15 cellular contexts compared by ENCODE assay signal in genomic region chr22:38223289-38223960, GRCh38. TPM values are rescaled to one million over a fixed set of nuclear protein-coding genes. Genes with fewer than 3 reads are reported as not detected.
DNase-seq lines count a peak whose midpoint lies in the region; ATAC-seq, FAIRE-seq and TF ChIP-seq lines count a peak whose summit lies in the region.
"Had no signal": no experiment of that assay in that cellular context is flagged by ENCODE, and none has a peak within 500 bp of the region (broad histone marks: within the 10 kb centered on the region; RNA-seq: fewer than 3 reads in every experiment).

No MANE protein-coding gene starts in this region.

- H2AFZ ChIP-seq in PC-9, result no peak overlapping the region

- ATAC-seq in foreskin keratinocyte, result no peak
- ATAC-seq in stimulated activated effector memory CD8-positive, alpha-beta T cell treated with anti-CD3 and anti-CD28 coated beads, Interleukin-12 subunit alpha, Interleukin-12 subunit beta, amount 100 ng/mL, for 72 hours, result no peak
- no peak for ATAC-seq in GM21529 (IDR thresholded peaks at IDR 0.05; ENCODE audit: unreplicated experiment)

- no peak overlapping the region for H3K4me3 Mint-ChIP-seq in stimulated activated effector memory CD8-positive, alpha-beta T cell treated with anti-CD3 and anti-CD28 coated beads, Interleukin-12 subunit alpha, Interleukin-12 subunit beta, amount 100 ng/mL, for 72 hours
- H3K4me3 Mint-ChIP-seq: CD4-positive, CD25-positive, alpha-beta regulatory T cell had no signal

- H3K4me3 ChIP-seq in PC-9, result no peak overlapping the region
- H3K4me3 ChIP-seq: esophagus muscularis mucosa had no signal

- no peaks in the 10 kb centered on the region for H3K9me3 Mint-ChIP-seq in stimulated activated effector memory CD8-positive, alpha-beta T cell treated with anti-CD3 and anti-CD28 coated beads, Interleukin-12 subunit alpha, Interleukin-12 subunit beta, amount 100 ng/mL, for 72 hours
- H3K9me3 Mint-ChIP-seq: CD4-positive, CD25-positive, alpha-beta regulatory T cell had no signal

- no peaks in the 10 kb centered on the region for H3K27me3 ChIP-seq in PC-9 (ENCODE audit: insufficient read depth, low read depth)
- H3K27me3 ChIP-seq in foreskin keratinocyte, result no peaks in the 10 kb centered on the region
- H3K27me3 ChIP-seq: esophagus muscularis mucosa had no signal

- H3K36me3 Mint-ChIP-seq in stimulated activated effector memory CD8-positive, alpha-beta T cell treated with anti-CD3 and anti-CD28 coated beads, Interleukin-12 subunit alpha, Interleukin-12 subunit beta, amount 100 ng/mL, for 72 hours, result peaks cover 33% of the 10 kb centered on the region

- H3K27ac ChIP-seq in PC-9 (0 out of 2 replicates have a peak overlapping the region, but pooled peaks have one; percentile 17), foreskin keratinocyte (peak overlapping the region; percentile 8)

- POLR2A ChIA-PET in PC-9 (lab: Charles Lee; ENCODE audit: unreplicated experiment), result no interaction called here

- H3K27ac Mint-ChIP-seq in stimulated activated effector memory CD8-positive, alpha-beta T cell treated with anti-CD3 and anti-CD28 coated beads, Interleukin-12 subunit alpha, Interleukin-12 subunit beta, amount 100 ng/mL, for 72 hours, result peak overlapping the region; percentile 94
- H3K27ac Mint-ChIP-seq: CD4-positive, CD25-positive, alpha-beta regulatory T cell had no signal

- no peaks in the 10 kb centered on the region for H3K9me2 ChIP-seq in PC-9 (ENCODE audit: insufficient read depth)

- H3K79me2 ChIP-seq in PC-9 (ENCODE audit: low read depth), result peaks cover 22% of the 10 kb centered on the region; the same call in 1 of the 2 replicates

- peaks cover 36% of the 10 kb centered on the region for H3K4me1 Mint-ChIP-seq in stimulated activated effector memory CD8-positive, alpha-beta T cell treated with anti-CD3 and anti-CD28 coated beads, Interleukin-12 subunit alpha, Interleukin-12 subunit beta, amount 100 ng/mL, for 72 hours

- TF ChIP-seq POLR2A in GM12891 (IDR thresholded peaks at IDR 0.05; ENCODE audit: low read depth, low read length), result no peak

- TF ChIP-seq CTCF in GM10266 (IDR thresholded peaks at IDR 0.05; ENCODE audit: control insufficient read depth, insufficient read depth, low read depth, missing control alignments) (peak; percentile 19), PC-9 (conservative IDR thresholded peaks at IDR 0.05) (peak; percentile 56), foreskin keratinocyte (conservative IDR thresholded peaks at IDR 0.05) (peak; percentile 29)

- peaks cover 54% of the 10 kb centered on the region for H3F3A ChIP-seq in PC-9 (ENCODE audit: insufficient read depth, low read depth)

- no peaks in the 10 kb centered on the region for H3K9me3 ChIP-seq in PC-9 (ENCODE audit: insufficient read depth, low read depth)
- H3K9me3 ChIP-seq: esophagus muscularis mucosa had no signal

- no peak overlapping the region for H3K4me2 ChIP-seq in PC-9

- FAIRE-seq in GM12891 (lab: Jason Lieb, UNC), result no peak

- H3K36me3 ChIP-seq in PC-9 (ENCODE audit: low read depth), result peaks cover 38% of the 10 kb centered on the region; the same call in 1 of the 2 replicates

- DNase-seq in GM10266 (ENCODE audit: extremely low spot score) (no peak), PC-9 (no peak), foreskin keratinocyte (no peak), GM12891 (ENCODE audit: insufficient read length, low spot score) (no peak), GOT3 (lab: John Stamatoyannopoulos, UW) (no peak)
- no peak for DNase-seq in stimulated activated effector memory CD8-positive, alpha-beta T cell treated with anti-CD3 and anti-CD28 coated beads, Interleukin-12 subunit alpha, Interleukin-12 subunit beta, amount 100 ng/mL, for 72 hours (ENCODE audit: low spot score in 2 of 2)
- no peak for DNase-seq in activated CD8-positive, alpha-beta memory T cell treated with anti-CD3 and anti-CD28 coated beads, Interleukin-2, amount 50 U/mL, for 48 hours
- DNase-seq: activated naive CD4-positive, alpha-beta T cell; CD4-positive, CD25-positive, alpha-beta regulatory T cell; GF-D8; stimulated activated CD4-positive, alpha-beta T cell treated with anti-CD3 and anti-CD28 coated beads, Interleukin-4, amount 100 ng/mL, for 1 hour; stimulated activated naive CD4-positive, alpha-beta T cell; T-helper 2 cell had no signal

- H3K4me1 ChIP-seq in PC-9 (replicated peaks; ENCODE audit: insufficient read depth), result peaks cover 40% of the 10 kb centered on the region
- H3K4me1 ChIP-seq in foreskin keratinocyte, result peaks cover 21% of the 10 kb centered on the region

- BruUV-seq in PC-9 (replicated peaks; lab: Mats Ljungman, UMichigan), result no TSS peak

- CTCF ChIA-PET in PC-9 (lab: Charles Lee), result no interaction called here

- no peaks in the 10 kb centered on the region for H4K20me1 ChIP-seq in PC-9 (ENCODE audit: insufficient read depth)

- intact Hi-C loops in PC-9 (cut with micrococcal nuclease; ENCODE audit: unreplicated experiment), result no loop called here

TF ChIP-seq in GM12891, 5 proteins besides CTCF, POLR2A, EP300 and RAD21:
- TF ChIP-seq TAF1 (IDR thresholded peaks at IDR 0.05; ENCODE audit: low read depth, low read length) (no peak), POLR2AphosphoS5 (IDR thresholded peaks at IDR 0.05; ENCODE audit: low read depth, low read length) (no peak), POU2F2 (IDR thresholded peaks at IDR 0.05; ENCODE audit: low read depth, low read length) (no peak), PAX5 (IDR thresholded peaks at IDR 0.05; ENCODE audit: insufficient read depth, low read length, severe bottlenecking) (no peak), SPI1 (IDR thresholded peaks at IDR 0.05; ENCODE audit: low read depth, low read length) (no peak)

RNA-seq across cellular contexts. Expression of gene MAFF, which starts 21.6 kb away (rescaled TPM):
- total RNA-seq in PC-9 (2021) (27.9 and 41.8 TPM in 2 replicates), foreskin keratinocyte (21.1 and 23.8 TPM in 2 replicates)
- 18.7 and 20.0 TPM in 2 replicates for polyA plus RNA-seq in foreskin keratinocyte
- polyA plus RNA-seq in GM12891 (2012; ENCODE audit: low read depth, missing spikeins), result 2.6 TPM

RNA-seq across cellular contexts. Expression of gene PLA2G6, which starts 41.8 kb away (rescaled TPM):
- total RNA-seq in PC-9 (2021) (39.8 and 45.6 TPM in 2 replicates), foreskin keratinocyte (3.4 and 4.6 TPM in 2 replicates)
- 2.4 and 2.5 TPM in 2 replicates for polyA plus RNA-seq in foreskin keratinocyte
- 19.4 TPM for polyA plus RNA-seq in GM12891 (2012; ENCODE audit: low read depth, missing spikeins)

RNA-seq across cellular contexts. Expression of gene TMEM184B, which starts 49.4 kb away (rescaled TPM):
- total RNA-seq in PC-9 (2021), result 185 and 192 TPM in 2 replicates
- 54.0 and 55.7 TPM in 2 replicates for total RNA-seq in foreskin keratinocyte
- polyA plus RNA-seq in foreskin keratinocyte, result 37.1 and 43.9 TPM in 2 replicates
- polyA plus RNA-seq in GM12891 (2012; ENCODE audit: low read depth, missing spikeins), result 5.5 TPM
